ENCODE assay signal across 2 cellular contexts in the genomic region with DNA sequence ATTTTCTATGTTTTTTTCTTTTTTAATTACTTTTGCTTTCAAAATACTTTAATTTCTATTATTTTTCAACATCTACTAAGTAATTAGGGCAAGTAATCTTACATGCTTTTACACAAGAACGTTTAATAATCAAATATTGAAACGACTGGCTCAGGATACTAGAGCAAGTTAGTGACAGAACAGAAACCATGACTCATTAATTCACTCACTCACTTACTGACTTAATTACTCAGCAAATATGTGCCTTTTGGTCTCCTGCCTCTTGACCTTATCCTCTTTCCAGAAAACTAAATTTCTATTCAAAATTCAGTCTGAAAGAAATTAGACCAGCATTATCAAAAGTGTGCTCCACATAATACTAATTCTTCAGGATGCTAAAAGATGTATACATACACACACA.
A peak's percentile ranks its signal among the peaks of the same experiment; 100 is the strongest.
TF ChIP-seq lines count a peak whose summit lies in the region.

No MANE protein-coding gene starts in this region.

TF ChIP-seq in GM12878, 131 proteins besides CTCF, POLR2A, EP300 and RAD21:
- TF ChIP-seq PRDM15 (CRISPR knock-in tag; IDR thresholded peaks at IDR 0.05) (no peak), NRF1 (conservative IDR thresholded peaks at IDR 0.05; ENCODE audit: low read depth, low read length) (no peak), BACH1 (IDR thresholded peaks at IDR 0.05; ENCODE audit: borderline replicate concordance) (0 out of 2 replicates have a peak, but pooled peaks have one; percentile 37)
- TF ChIP-seq, protein P1, sequence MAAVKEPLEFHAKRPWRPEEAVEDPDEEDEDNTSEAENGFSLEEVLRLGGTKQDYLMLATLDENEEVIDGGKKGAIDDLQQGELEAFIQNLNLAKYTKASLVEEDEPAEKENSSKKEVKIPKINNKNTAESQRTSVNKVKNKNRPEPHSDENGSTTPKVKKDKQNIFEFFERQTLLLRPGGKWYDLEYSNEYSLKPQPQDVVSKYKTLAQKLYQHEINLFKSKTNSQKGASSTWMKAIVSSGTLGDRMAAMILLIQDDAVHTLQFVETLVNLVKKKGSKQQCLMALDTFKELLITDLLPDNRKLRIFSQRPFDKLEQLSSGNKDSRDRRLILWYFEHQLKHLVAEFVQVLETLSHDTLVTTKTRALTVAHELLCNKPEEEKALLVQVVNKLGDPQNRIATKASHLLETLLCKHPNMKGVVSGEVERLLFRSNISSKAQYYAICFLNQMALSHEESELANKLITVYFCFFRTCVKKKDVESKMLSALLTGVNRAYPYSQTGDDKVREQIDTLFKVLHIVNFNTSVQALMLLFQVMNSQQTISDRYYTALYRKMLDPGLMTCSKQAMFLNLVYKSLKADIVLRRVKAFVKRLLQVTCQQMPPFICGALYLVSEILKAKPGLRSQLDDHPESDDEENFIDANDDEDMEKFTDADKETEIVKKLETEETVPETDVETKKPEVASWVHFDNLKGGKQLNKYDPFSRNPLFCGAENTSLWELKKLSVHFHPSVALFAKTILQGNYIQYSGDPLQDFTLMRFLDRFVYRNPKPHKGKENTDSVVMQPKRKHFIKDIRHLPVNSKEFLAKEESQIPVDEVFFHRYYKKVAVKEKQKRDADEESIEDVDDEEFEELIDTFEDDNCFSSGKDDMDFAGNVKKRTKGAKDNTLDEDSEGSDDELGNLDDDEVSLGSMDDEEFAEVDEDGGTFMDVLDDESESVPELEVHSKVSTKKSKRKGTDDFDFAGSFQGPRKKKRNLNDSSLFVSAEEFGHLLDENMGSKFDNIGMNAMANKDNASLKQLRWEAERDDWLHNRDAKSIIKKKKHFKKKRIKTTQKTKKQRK (IDR thresholded peaks at IDR 0.05; ENCODE audit: low read depth, low read length), result no peak
TF ChIP-seq in GM12878: peak in this region for 1.

TF ChIP-seq in SK-N-SH treated with all-trans-retinoic acid at 6 μM for 48 hours, 23 proteins besides CTCF, POLR2A, EP300 and RAD21 (continued from another document):
- TF ChIP-seq TSHZ2 (CRISPR knock-in tag; IDR thresholded peaks at IDR 0.05) (no peak), ARNTL (CRISPR knock-in tag; IDR thresholded peaks at IDR 0.05; ENCODE audit: borderline replicate concordance, low read depth) (no peak), BACH2 (CRISPR knock-in tag; IDR thresholded peaks at IDR 0.05; ENCODE audit: borderline replicate concordance) (no peak), RARB (CRISPR knock-in tag; IDR thresholded peaks at IDR 0.05) (no peak), SNAI2 (CRISPR knock-in tag; IDR thresholded peaks at IDR 0.05) (no peak), OSR1 (CRISPR knock-in tag; IDR thresholded peaks at IDR 0.05) (no peak), TCF4 (CRISPR knock-in tag; IDR thresholded peaks at IDR 0.05; ENCODE audit: borderline replicate concordance) (no peak), ZFP30 (CRISPR knock-in tag; IDR thresholded peaks at IDR 0.05) (no peak), CSDC2 (CRISPR knock-in tag; IDR thresholded peaks at IDR 0.05) (no peak), CREB5 (CRISPR knock-in tag; IDR thresholded peaks at IDR 0.05; ENCODE audit: low read depth) (no peak), ESRRG (CRISPR knock-in tag; IDR thresholded peaks at IDR 0.05) (no peak), PPARA (CRISPR knock-in tag; IDR thresholded peaks at IDR 0.05; ENCODE audit: borderline replicate concordance) (no peak), TOX (CRISPR knock-in tag; IDR thresholded peaks at IDR 0.05; ENCODE audit: borderline replicate concordance) (no peak), GLIS3 (CRISPR knock-in tag; IDR thresholded peaks at IDR 0.05) (no peak), ISL1 (CRISPR knock-in tag; IDR thresholded peaks at IDR 0.05) (no peak), ZNF565 (CRISPR knock-in tag; conservative IDR thresholded peaks at IDR 0.05; ENCODE audit: low read depth) (no peak)
TF ChIP-seq in SK-N-SH treated with all-trans-retinoic acid at 6 μM for 48 hours: peak in this region for 0.
